ENCODE assay signal across 8 cellular contexts in the genomic region with DNA sequence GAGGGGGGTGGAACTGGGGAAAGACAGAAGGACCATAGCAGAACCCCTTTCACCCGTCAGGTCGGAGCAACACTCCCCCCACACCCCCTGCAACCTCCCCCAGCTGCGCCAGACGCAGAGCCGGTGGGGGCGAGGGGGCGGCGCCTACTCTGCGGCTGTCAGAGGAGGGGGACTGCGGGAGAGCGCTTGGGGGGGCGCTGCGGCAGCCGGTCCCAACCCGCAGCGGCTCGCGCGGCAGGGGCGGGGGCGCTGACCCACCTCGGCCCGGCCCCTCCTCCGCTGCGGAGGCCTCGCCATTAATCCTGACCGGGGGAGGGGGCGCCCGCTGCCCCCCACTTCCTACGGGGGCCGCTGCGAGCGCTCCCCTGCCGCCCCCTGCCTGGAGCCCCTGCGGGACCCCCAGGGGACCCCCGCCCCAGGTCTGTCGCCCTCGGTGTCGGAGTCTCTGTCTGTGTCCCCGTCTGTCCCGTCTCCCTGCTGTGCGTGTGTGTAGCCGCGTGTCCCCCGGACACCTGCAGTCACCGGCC. TPM values are rescaled to one million over a fixed set of nuclear protein-coding genes. Genes with fewer than 3 reads are reported as not detected.
DNase-seq lines count a peak whose midpoint lies in the region; ATAC-seq, FAIRE-seq and TF ChIP-seq lines count a peak whose summit lies in the region.

No MANE protein-coding gene starts in this region.

- ATAC-seq in CD4-positive, CD25-positive, alpha-beta regulatory T cell (ENCODE audit: low read depth in 2 of 2), result no peak
- ATAC-seq in PC-3, result no peak
- peak; percentile 18 for ATAC-seq in effector memory CD8-positive, alpha-beta T cell (replicated peaks)
- ATAC-seq in GM18502 (IDR thresholded peaks at IDR 0.05; ENCODE audit: poor library complexity, unreplicated experiment), result no peak

- H3K4me2 ChIP-seq in PC-3 (ENCODE audit: low read length) (peak overlapping the region; percentile 92), osteoblast (ENCODE audit: insufficient read depth, low read length) (peak overlapping the region; percentile 83)

- H3K27ac ChIP-seq in CD4-positive, CD25-positive, alpha-beta regulatory T cell (ENCODE audit: insufficient read depth, low read length, poor library complexity, severe bottlenecking), result no peak overlapping the region
- H3K27ac ChIP-seq in PC-3 (ENCODE audit: low read length) (no peak overlapping the region), osteoblast (ENCODE audit: low read depth, low read length) (no peak overlapping the region)

- peaks cover 31% of the 10 kb centered on the region for H3K4me1 ChIP-seq in CD4-positive, CD25-positive, alpha-beta regulatory T cell (ENCODE audit: control insufficient read depth, insufficient read depth, low read length, poor library complexity, severe bottlenecking)
- H3K4me1 ChIP-seq in PC-3 (ENCODE audit: insufficient read depth, low read length) (no peaks in the 10 kb centered on the region; the same call in 1 of the 2 replicates), osteoblast (ENCODE audit: insufficient read depth, low read length) (peaks cover 3% of the 10 kb centered on the region)

- H3K9ac ChIP-seq in PC-3 (ENCODE audit: low read length), result 0 out of 2 replicates have a peak overlapping the region, but pooled peaks have one; percentile 25

- peak overlapping the region in 2 of 3 donors; percentile 65 to 78 for H3K27ac Mint-ChIP-seq in CD4-positive, CD25-positive, alpha-beta regulatory T cell
- peak overlapping the region; percentile 93 for H3K27ac Mint-ChIP-seq in effector memory CD8-positive, alpha-beta T cell

- H3K4me3 Mint-ChIP-seq in CD4-positive, CD25-positive, alpha-beta regulatory T cell, result peak overlapping the region; percentile 86 to 91 (median 89)
- peak overlapping the region; percentile 94 for H3K4me3 Mint-ChIP-seq in effector memory CD8-positive, alpha-beta T cell

- H3K9me3 Mint-ChIP-seq in CD4-positive, CD25-positive, alpha-beta regulatory T cell, result peaks cover 0 to 1% (median 0%) of the 10 kb centered on the region in 7 donors
- no peaks in the 10 kb centered on the region for H3K9me3 Mint-ChIP-seq in effector memory CD8-positive, alpha-beta T cell

- H3K9me2 ChIP-seq in PC-3 (replicated peaks; ENCODE audit: low read length), result no peaks in the 10 kb centered on the region

- H2AFZ ChIP-seq in PC-3 (ENCODE audit: low read length), result peak overlapping the region; percentile 81
- no peak overlapping the region for H2AFZ ChIP-seq in osteoblast (ENCODE audit: low read length)

- peaks cover 4% of the 10 kb centered on the region for H3K36me3 Mint-ChIP-seq in CD4-positive, CD25-positive, alpha-beta regulatory T cell
- peaks cover 26% of the 10 kb centered on the region for H3K36me3 Mint-ChIP-seq in effector memory CD8-positive, alpha-beta T cell (ENCODE audit: insufficient read depth)

- no peaks in the 10 kb centered on the region for H3F3A ChIP-seq in PC-3 (ENCODE audit: low read length, unreplicated experiment)

- no peaks in the 10 kb centered on the region for H3K9me3 ChIP-seq in CD4-positive, CD25-positive, alpha-beta regulatory T cell (ENCODE audit: control insufficient read depth in 2 of 2, low read length in 2 of 2)
- no peaks in the 10 kb centered on the region for H3K9me3 ChIP-seq in PC-3 (ENCODE audit: low read length)
- H3K9me3 ChIP-seq in osteoblast (ENCODE audit: low read depth, low read length), result no peaks in the 10 kb centered on the region

- no peaks in the 10 kb centered on the region for H3K27me3 ChIP-seq in CD4-positive, CD25-positive, alpha-beta regulatory T cell (ENCODE audit: control insufficient read depth, insufficient read depth, low read length)
- H3K27me3 ChIP-seq in PC-3 (ENCODE audit: low read length) (no peaks in the 10 kb centered on the region), osteoblast (ENCODE audit: insufficient read depth, low read length) (no peaks in the 10 kb centered on the region)

- FAIRE-seq in GM19239 (lab: Jason Lieb, UNC), result no peak

- intact Hi-C loops in PC-3 (cut with micrococcal nuclease), result no loop called here

- H4K20me1 ChIP-seq in PC-3 (ENCODE audit: low read length) (no peaks in the 10 kb centered on the region), osteoblast (ENCODE audit: insufficient read depth, low read length) (peaks cover 17% of the 10 kb centered on the region)

- POLR2A ChIA-PET in PC-3 (lab: Charles Lee; ENCODE audit: unreplicated experiment), result no interaction called here

- no peak for TF ChIP-seq CTCF in PC-3 (conservative IDR thresholded peaks at IDR 0.05; ENCODE audit: low read depth, low read length)
- TF ChIP-seq CTCF in osteoblast (IDR thresholded peaks at IDR 0.05; ENCODE audit: extremely low read depth, low read depth, low read length), result no peak

- no peak overlapping the region for H3K4me3 ChIP-seq in CD4-positive, CD25-positive, alpha-beta regulatory T cell (ENCODE audit: low read depth, low read length)
- H3K4me3 ChIP-seq in PC-3 (ENCODE audit: low read length), result peak overlapping the region; percentile 73
- H3K4me3 ChIP-seq in osteoblast (ENCODE audit: insufficient read depth, low read length), result peak overlapping the region; percentile 77

- CTCF ChIA-PET in PC-3 (lab: Charles Lee), result no interaction called here

- H3K79me2 ChIP-seq in PC-3 (ENCODE audit: low read length) (peaks cover 25% of the 10 kb centered on the region), osteoblast (ENCODE audit: insufficient read depth, low read length) (peaks cover 29% of the 10 kb centered on the region)

- peaks cover 26% of the 10 kb centered on the region for H3K27me3 Mint-ChIP-seq in CD4-positive, CD25-positive, alpha-beta regulatory T cell
- H3K27me3 Mint-ChIP-seq in effector memory CD8-positive, alpha-beta T cell, result no peaks in the 10 kb centered on the region

- H3K4me1 Mint-ChIP-seq in CD4-positive, CD25-positive, alpha-beta regulatory T cell, result peaks cover 0 to 37% (median 18%) of the 10 kb centered on the region in 4 donors
- peaks cover 26 to 33% of the 10 kb centered on the region in 2 donors for H3K4me1 Mint-ChIP-seq in effector memory CD8-positive, alpha-beta T cell (ENCODE audit: low read depth in 2 of 2)

- DNase-seq in CD4-positive, CD25-positive, alpha-beta regulatory T cell, result no peak
- DNase-seq in PC-3, result no peak
- DNase-seq in effector memory CD8-positive, alpha-beta T cell, result peak in 2 of 3 experiments; percentile 42 to 44
- no peak for DNase-seq in osteoblast (ENCODE audit: insufficient read length, low spot score, missing footprints)
- no peak for DNase-seq in NCI-H2029 treated with DMSO at 0.1 percent for 48 hours (lab: John Stamatoyannopoulos, UW)
- DNase-seq in HPDE6-E6E7 (ENCODE audit: extremely low spot score), result no peak
- DNase-seq in GM19239 (ENCODE audit: insufficient read length, low spot score), result no peak

- no peaks in the 10 kb centered on the region for H3K36me3 ChIP-seq in CD4-positive, CD25-positive, alpha-beta regulatory T cell (ENCODE audit: control insufficient read depth, insufficient read depth, low read length)
- H3K36me3 ChIP-seq in PC-3 (ENCODE audit: low read depth, low read length) (no peaks in the 10 kb centered on the region), osteoblast (ENCODE audit: insufficient read depth, low read length) (no peaks in the 10 kb centered on the region)

- BruUV-seq in PC-3 (replicated peaks; lab: Mats Ljungman, UMichigan), result no TSS peak

RNA-seq across cellular contexts. Expression of a gene that starts 7.9 kb away (rescaled TPM):
- 17.8 TPM for total RNA-seq in CD4-positive, CD25-positive, alpha-beta regulatory T cell
- polyA plus RNA-seq in CD4-positive, CD25-positive, alpha-beta regulatory T cell, result 1 to 10 TPM; 3.7 to 5.8 (median 4.0) TPM
- total RNA-seq in PC-3 (2014; rRNA removed) (31.7 and 49.6 TPM in 2 replicates), osteoblast (57.2 and 61.2 TPM in 2 replicates)

Comparison
In these comparisons a context has a peak if more than half of its experiments do, and no peak if none do; other contexts are left out.
1. DNase-seq: peak in effector memory CD8-positive, alpha-beta T cell (2 of 3); none in CD4-positive, CD25-positive, alpha-beta regulatory T cell (0 of 3), PC-3 (single experiment), osteoblast (single experiment), NCI-H2029 treated with DMSO at 0.1 percent for 48 hours (single experiment), HPDE6-E6E7 (single experiment) and GM19239 (single experiment).